ENCODE assay signal across 1 cellular context in genomic region chr4:168541608-168541953, GRCh38.
TF ChIP-seq lines count a peak whose summit lies in the region.

No MANE protein-coding gene starts in this region.

TF ChIP-seq in HEK293, 187 proteins besides CTCF, POLR2A, EP300 and RAD21 (continued from another document):
- no peak for TF ChIP-seq ZNF518A (tag by site-specific recombination; conservative IDR thresholded peaks at IDR 0.05; ENCODE audit: low read depth)
- TF ChIP-seq ZNF571 (tag by site-specific recombination; IDR thresholded peaks at IDR 0.05): no peak
- peak; percentile 48 for TF ChIP-seq ZFHX2 (tag by site-specific recombination; conservative IDR thresholded peaks at IDR 0.05)
- TF ChIP-seq ZNF335 (tag by site-specific recombination; conservative IDR thresholded peaks at IDR 0.05): no peak
- TF ChIP-seq SETDB1 (IDR thresholded peaks at IDR 0.05; ENCODE audit: insufficient read length, low read length): no peak
- TF ChIP-seq MYNN (tag by site-specific recombination; IDR thresholded peaks at IDR 0.05; ENCODE audit: borderline replicate concordance): no peak
- 0 out of 2 replicates have a peak, but pooled peaks have one; percentile 18 for TF ChIP-seq INSM2 (tag by site-specific recombination; IDR thresholded peaks at IDR 0.05)
- TF ChIP-seq ZNF747 (tag by site-specific recombination; IDR thresholded peaks at IDR 0.05): no peak
- TF ChIP-seq ZNF132 (tag by site-specific recombination; IDR thresholded peaks at IDR 0.05; ENCODE audit: borderline replicate concordance): no peak
- no peak for TF ChIP-seq ZNF221 (tag by site-specific recombination; IDR thresholded peaks at IDR 0.05; ENCODE audit: borderline replicate concordance)
- TF ChIP-seq ELK4 (IDR thresholded peaks at IDR 0.05; ENCODE audit: borderline replicate concordance, low read depth, low read length): no peak
